Comparison of ENCODE assay signal across 9 cellular contexts in genomic region chr2:215796160-215796559, GRCh38.
DNase-seq lines count a peak whose midpoint lies in the region; ATAC-seq, FAIRE-seq and TF ChIP-seq lines count a peak whose summit lies in the region.
"Had no signal": no experiment of that assay in that cellular context is flagged by ENCODE, and none has a peak within 500 bp of the region (broad histone marks: within the 10 kb centered on the region; RNA-seq: fewer than 3 reads in every experiment).

No MANE protein-coding gene starts in this region.

- no peaks in the 10 kb centered on the region for H3K9me3 Mint-ChIP-seq in activated naive CD8-positive, alpha-beta T cell treated with anti-CD3 and anti-CD28 coated beads, Interleukin-2, amount 10 ng/mL, durations not matched to agents 7 days and 5 days
- H3K9me3 Mint-ChIP-seq in activated naive CD8-positive, alpha-beta T cell treated with anti-CD3 and anti-CD28 coated beads for 36 hours = no peaks in the 10 kb centered on the region

- no peak overlapping the region for H3K9ac ChIP-seq in Karpas-422 (ENCODE audit: low read length)

- peaks cover 8% of the 10 kb centered on the region for H3K4me1 Mint-ChIP-seq in activated naive CD8-positive, alpha-beta T cell treated with anti-CD3 and anti-CD28 coated beads, Interleukin-2, amount 10 ng/mL, durations not matched to agents 7 days and 5 days
- H3K4me1 Mint-ChIP-seq in activated naive CD8-positive, alpha-beta T cell treated with anti-CD3 and anti-CD28 coated beads for 36 hours = peaks cover 15% of the 10 kb centered on the region

- peaks cover 2% of the 10 kb centered on the region for H3K36me3 Mint-ChIP-seq in activated naive CD8-positive, alpha-beta T cell treated with anti-CD3 and anti-CD28 coated beads, Interleukin-2, amount 10 ng/mL, durations not matched to agents 7 days and 5 days
- no peaks in the 10 kb centered on the region for H3K36me3 Mint-ChIP-seq in activated naive CD8-positive, alpha-beta T cell treated with anti-CD3 and anti-CD28 coated beads for 36 hours

- FAIRE-seq in urothelium cell line (lab: Jason Lieb, UNC) = no peak

- POLR2A ChIA-PET in activated naive CD8-positive, alpha-beta T cell treated with anti-CD3 and anti-CD28 coated beads, Interleukin-2, amount 10 ng/mL, durations not matched to agents 7 days and 5 days (lab: Charles Lee) = no interaction called here

- no peaks in the 10 kb centered on the region for H3K9me3 ChIP-seq in Karpas-422 (ENCODE audit: low read length)

- no peak overlapping the region for H3K4me2 ChIP-seq in Karpas-422 (ENCODE audit: low read depth, low read length, poor library complexity, severe bottlenecking)

- no peaks in the 10 kb centered on the region for H3K4me1 ChIP-seq in Karpas-422 (ENCODE audit: low read length)

- H3K27ac ChIP-seq in Karpas-422 (ENCODE audit: low read length) = no peak overlapping the region

- H3K27me3 ChIP-seq in Karpas-422 (ENCODE audit: low read length) = no peaks in the 10 kb centered on the region

- no peaks in the 10 kb centered on the region for H3K9me2 ChIP-seq in Karpas-422 (replicated peaks; ENCODE audit: insufficient read depth, low read length)

- DNase-seq in activated naive CD8-positive, alpha-beta T cell treated with anti-CD3 and anti-CD28 coated beads, Interleukin-2, amount 10 ng/mL, durations not matched to agents 7 days and 5 days = no peak
- DNase-seq in activated naive CD8-positive, alpha-beta T cell treated with anti-CD3 and anti-CD28 coated beads for 36 hours = no peak
- peak; percentile 98 for DNase-seq in RPMI7951 (ENCODE audit: low read depth)
- DNase-seq in fibroblast of pulmonary artery (ENCODE audit: low read depth) = peak; percentile 60
- peak; percentile 40 for DNase-seq in urothelium cell line (ENCODE audit: low spot score)
- DNase-seq in middle frontal gyrus (ENCODE audit: extremely low spot score, low spot score) = no peak
- no peak for DNase-seq in Karpas-422
- DNase-seq in NCI-H1694 (lab: John Stamatoyannopoulos, UW) = no peak
- DNase-seq: amniotic stem cell had no signal

- peaks cover 5% of the 10 kb centered on the region for H3K27me3 Mint-ChIP-seq in activated naive CD8-positive, alpha-beta T cell treated with anti-CD3 and anti-CD28 coated beads, Interleukin-2, amount 10 ng/mL, durations not matched to agents 7 days and 5 days
- no peaks in the 10 kb centered on the region for H3K27me3 Mint-ChIP-seq in activated naive CD8-positive, alpha-beta T cell treated with anti-CD3 and anti-CD28 coated beads for 36 hours

- H2AFZ ChIP-seq in Karpas-422 (ENCODE audit: low read length) = no peak overlapping the region

- no peaks in the 10 kb centered on the region for H3K79me2 ChIP-seq in Karpas-422 (ENCODE audit: low read length)

- TF ChIP-seq CTCF in fibroblast of pulmonary artery (IDR thresholded peaks at IDR 0.05; ENCODE audit: low read length, missing control alignments) = no peak

- peak overlapping the region; percentile 66 for H3K27ac Mint-ChIP-seq in activated naive CD8-positive, alpha-beta T cell treated with anti-CD3 and anti-CD28 coated beads, Interleukin-2, amount 10 ng/mL, durations not matched to agents 7 days and 5 days
- no peak overlapping the region for H3K27ac Mint-ChIP-seq in activated naive CD8-positive, alpha-beta T cell treated with anti-CD3 and anti-CD28 coated beads for 36 hours

- no peaks in the 10 kb centered on the region for H3K36me3 ChIP-seq in Karpas-422 (ENCODE audit: insufficient read depth, low read length)

- H4K20me1 ChIP-seq in Karpas-422 (ENCODE audit: insufficient read depth, low read depth, low read length) = no peaks in the 10 kb centered on the region

- peak overlapping the region; percentile 16 for H3K4me3 Mint-ChIP-seq in activated naive CD8-positive, alpha-beta T cell treated with anti-CD3 and anti-CD28 coated beads, Interleukin-2, amount 10 ng/mL, durations not matched to agents 7 days and 5 days
- no peak overlapping the region for H3K4me3 Mint-ChIP-seq in activated naive CD8-positive, alpha-beta T cell treated with anti-CD3 and anti-CD28 coated beads for 36 hours

- H3K4me3 ChIP-seq in fibroblast of pulmonary artery (replicated peaks; ENCODE audit: low read depth, low read length) (no peak overlapping the region), Karpas-422 (ENCODE audit: low read length) (no peak overlapping the region)

- ATAC-seq in activated naive CD8-positive, alpha-beta T cell treated with anti-CD3 and anti-CD28 coated beads, Interleukin-2, amount 10 ng/mL, durations not matched to agents 7 days and 5 days (ENCODE audit: low read depth) = peak; percentile 80

Comparison
In these comparisons a context has a peak if more than half of its experiments do, and no peak if none do; other contexts are left out.
1. DNase-seq: peak in RPMI7951 (single experiment), fibroblast of pulmonary artery (single experiment) and urothelium cell line (single experiment); none in activated naive CD8-positive, alpha-beta T cell treated with anti-CD3 and anti-CD28 coated beads, Interleukin-2, amount 10 ng/mL, durations not matched to agents 7 days and 5 days (single experiment), activated naive CD8-positive, alpha-beta T cell treated with anti-CD3 and anti-CD28 coated beads for 36 hours (single experiment), middle frontal gyrus (single experiment), Karpas-422 (single experiment) and NCI-H1694 (single experiment).